Comparison of ENCODE assay signal across 10 cellular contexts in genomic region chr6:95280690-95281273, GRCh38.
DNase-seq lines count a peak whose midpoint lies in the region; TF ChIP-seq lines count a peak whose summit lies in the region.
"Had no signal": no experiment of that assay in that cellular context is flagged by ENCODE, and none has a peak within 500 bp of the region (broad histone marks: within the 10 kb centered on the region; RNA-seq: fewer than 3 reads in every experiment).

No MANE protein-coding gene starts in this region.

- no peak overlapping the region for H3K27ac Mint-ChIP-seq in activated CD4-positive, alpha-beta memory T cell treated with anti-CD3 and anti-CD28 coated beads, Interleukin-2, amount 10 ng/mL, durations not matched to agents 7 days and 5 days

- POLR2A ChIA-PET in activated CD4-positive, alpha-beta memory T cell treated with anti-CD3 and anti-CD28 coated beads, Interleukin-2, amount 10 ng/mL, durations not matched to agents 7 days and 5 days (lab: Charles Lee), result no interaction called here

- intact Hi-C loops in thyroid gland (cut with DNase I), result no loop called here
- intact Hi-C loops in colonic mucosa (cut with DNase I), result no loop called here

- no peak for TF ChIP-seq CTCF in fibroblast of villous mesenchyme (IDR thresholded peaks at IDR 0.05; ENCODE audit: insufficient read depth, low read depth, low read length)
- peak in 1 of 6 experiments; percentile 5 for TF ChIP-seq CTCF in thyroid gland (IDR thresholded peaks at IDR 0.05)
- no peak for TF ChIP-seq CTCF in colonic mucosa (IDR thresholded peaks at IDR 0.05)

- no peak overlapping the region for H3K4me3 Mint-ChIP-seq in activated CD4-positive, alpha-beta memory T cell treated with anti-CD3 and anti-CD28 coated beads, Interleukin-2, amount 10 ng/mL, durations not matched to agents 7 days and 5 days

- no peaks in the 10 kb centered on the region for H3K9me3 Mint-ChIP-seq in activated CD4-positive, alpha-beta memory T cell treated with anti-CD3 and anti-CD28 coated beads, Interleukin-2, amount 10 ng/mL, durations not matched to agents 7 days and 5 days

- no peak overlapping the region for H3K9ac ChIP-seq in colonic mucosa (ENCODE audit: low read depth in 2 of 2, low read length in 2 of 2)

- H3K36me3 ChIP-seq in thyroid gland, result no peaks in the 10 kb centered on the region
- no peaks in the 10 kb centered on the region for H3K36me3 ChIP-seq in colonic mucosa
- H3K36me3 ChIP-seq: heart right ventricle had no signal

- no peaks in the 10 kb centered on the region for H3K4me1 Mint-ChIP-seq in activated CD4-positive, alpha-beta memory T cell treated with anti-CD3 and anti-CD28 coated beads, Interleukin-2, amount 10 ng/mL, durations not matched to agents 7 days and 5 days

- H3K9me3 ChIP-seq in thyroid gland (no peaks in the 10 kb centered on the region), colonic mucosa (no peaks in the 10 kb centered on the region)
- H3K9me3 ChIP-seq: heart right ventricle had no signal

- DNase-seq in ACHN (peak; percentile 30), HT-29 (ENCODE audit: low spot score) (peak; percentile 38), OCI-M1 (lab: John Stamatoyannopoulos, UW) (peak; percentile 64), fibroblast of villous mesenchyme (ENCODE audit: low read depth) (peak; percentile 1), thyroid gland (no peak), colonic mucosa (no peak), HuH-7.5 (ENCODE audit: low spot score) (no peak)
- DNase-seq in activated CD4-positive, alpha-beta memory T cell treated with anti-CD3 and anti-CD28 coated beads, Interleukin-2, amount 10 ng/mL, durations not matched to agents 7 days and 5 days, result no peak
- DNase-seq: small intestine had no signal

- WGBS in thyroid gland, 2 donors, result 38 to 51% methylated on average over 4 of the region's 4 CpGs

- no peaks in the 10 kb centered on the region for H3K27me3 Mint-ChIP-seq in activated CD4-positive, alpha-beta memory T cell treated with anti-CD3 and anti-CD28 coated beads, Interleukin-2, amount 10 ng/mL, durations not matched to agents 7 days and 5 days

- in situ Hi-C loops in ACHN (cut with HindIII; ENCODE audit: low pct_ligation_motif_present, low pct_unique_long_range_greater_than_20kb, low sequenced_read_pairs), result no loop called here

- CTCF ChIA-PET in activated CD4-positive, alpha-beta memory T cell treated with anti-CD3 and anti-CD28 coated beads, Interleukin-2, amount 10 ng/mL, durations not matched to agents 7 days and 5 days (lab: Charles Lee), result no interaction called here

- H3K27me3 ChIP-seq in thyroid gland (no peaks in the 10 kb centered on the region), colonic mucosa (no peaks in the 10 kb centered on the region)
- H3K27me3 ChIP-seq: heart right ventricle had no signal

- H3K27ac ChIP-seq in thyroid gland (no peak overlapping the region), colonic mucosa (no peak overlapping the region)
- H3K27ac ChIP-seq: heart right ventricle had no signal

- no peaks in the 10 kb centered on the region for H3K4me1 ChIP-seq in thyroid gland
- H3K4me1 ChIP-seq in colonic mucosa, result no peaks in the 10 kb centered on the region
- H3K4me1 ChIP-seq: heart right ventricle had no signal

- no peak for TF ChIP-seq POLR2A in thyroid gland (IDR thresholded peaks at IDR 0.05)

- no peaks in the 10 kb centered on the region for H3K36me3 Mint-ChIP-seq in activated CD4-positive, alpha-beta memory T cell treated with anti-CD3 and anti-CD28 coated beads, Interleukin-2, amount 10 ng/mL, durations not matched to agents 7 days and 5 days (ENCODE audit: low read depth)

- H3K4me3 ChIP-seq in fibroblast of villous mesenchyme (ENCODE audit: low read depth, low read length) (no peak overlapping the region), thyroid gland (replicated peaks in 1 of 3) (no peak overlapping the region), colonic mucosa (no peak overlapping the region)
- H3K4me3 ChIP-seq: heart right ventricle had no signal

Comparison
In these comparisons a context has a peak if more than half of its experiments do, and no peak if none do; other contexts are left out.
1. DNase-seq: peak in ACHN (single experiment), HT-29 (single experiment), OCI-M1 (single experiment) and fibroblast of villous mesenchyme (single experiment); none in activated CD4-positive, alpha-beta memory T cell treated with anti-CD3 and anti-CD28 coated beads, Interleukin-2, amount 10 ng/mL, durations not matched to agents 7 days and 5 days (single experiment), thyroid gland (0 of 2), colonic mucosa (single experiment) and HuH-7.5 (single experiment).